In genomic region chr7:128847721-128848211, GRCh38 we compare ENCODE assay signal across 28 cellular contexts. TPM values are rescaled to one million over a fixed set of nuclear protein-coding genes. Genes with fewer than 3 reads are reported as not detected.
"Had no signal": no experiment of that assay in that cellular context is flagged by ENCODE, and none has a peak within 500 bp of the region (broad histone marks: within the 10 kb centered on the region; RNA-seq: fewer than 3 reads in every experiment).

No MANE protein-coding gene starts in this region.

- H3K27ac ChIP-seq: body of pancreas, breast epithelium, KMS-11, SJSA1 had no signal

- H3K27me3 ChIP-seq: body of pancreas, breast epithelium, SJSA1 had no signal

- H3K9me3 ChIP-seq: body of pancreas, breast epithelium, SJSA1, SK-N-SH had no signal

- H3K9ac ChIP-seq: KMS-11, SK-N-SH had no signal

- H3K36me3 ChIP-seq: breast epithelium had no signal

- H3K4me3 ChIP-seq: body of pancreas, breast epithelium, SJSA1 had no signal

- H3K4me1 ChIP-seq: body of pancreas, breast epithelium, SJSA1 had no signal

- ATAC-seq: activated CD8-positive, alpha-beta T cell treated with anti-CD3 and anti-CD28 coated beads for 36 hours; activated T-cell treated with anti-CD3 and anti-CD28 coated beads, Interleukin-2, amount 50 U/mL, for 72 hours; activated T-helper 17 cell treated with anti-CD3 and anti-CD28 coated beads, Interleukin-2, amount 50 U/mL, for 72 hours; body of pancreas; Panc1 had no signal

- DNase-seq: activated CD4-positive, alpha-beta T cell treated with anti-CD3 and anti-CD28 coated beads, Interleukin-2, amount 10 ng/mL, durations not matched to agents 24 days and 14 days; activated CD4-positive, alpha-beta T cell treated with anti-CD3 and anti-CD28 coated beads, Interleukin-2, amount 50 U/mL, for 4 hours; activated CD8-positive, alpha-beta T cell treated with anti-CD3 and anti-CD28 coated beads for 36 hours; activated effector memory CD4-positive, alpha-beta T cell treated with anti-CD3 and anti-CD28 coated beads, Interleukin-2, amount 50 U/mL, for 16 hours; activated naive CD4-positive, alpha-beta T cell; activated naive CD4-positive, alpha-beta T cell treated with anti-CD3 and anti-CD28 coated beads, Interleukin-2, amount 50 U/mL, for 16 hours; activated naive CD8-positive, alpha-beta T cell treated with anti-CD3 and anti-CD28 coated beads, Interleukin-2, amount 10 ng/mL, durations not matched to agents 7 days and 5 days; activated T-cell treated with anti-CD3 and anti-CD28 coated beads, Interleukin-2, amount 50 U/mL, for 1 hour; activated T-cell treated with anti-CD3 and anti-CD28 coated beads, Interleukin-2, amount 50 U/mL, for 72 hours; amygdala; body of pancreas; NCI-H1105; NCI-H1417 treated with DMSO at 0.1 percent for 48 hours; NCI-H187 treated with DMSO at 0.1 percent for 48 hours; NCI-H2081; NCI-H2171 treated with DMSO at 0.1 percent for 48 hours; NCI-H2227 treated with DMSO at 0.1 percent for 48 hours; NCI-H446; NCI-H510A treated with DMSO at 0.1 percent for 48 hours; NCI-H526 treated with DMSO at 0.1 percent for 48 hours; NCI-H82; SHP77 treated with DMSO at 0.1 percent for 48 hours; SK-N-SH had no signal

RNA-seq across cellular contexts. Expression of gene FLNC, which starts 17.6 kb away (rescaled TPM):
- total RNA-seq: activated naive CD8-positive, alpha-beta T cell treated with anti-CD3 and anti-CD28 coated beads, Interleukin-2, amount 10 ng/mL, durations not matched to agents 7 days and 5 days had no signal
